ENCODE assay signal across 1 cellular context in genomic region chr2:190404487-190404886, GRCh38.
TF ChIP-seq lines count a peak whose summit lies in the region.

No MANE protein-coding gene starts in this region.

TF ChIP-seq in K562, 482 proteins besides CTCF, POLR2A, EP300 and RAD21 (continued from another document and continues in another):
- TF ChIP-seq MBD1 (CRISPR knock-in tag; IDR thresholded peaks at IDR 0.05) (no peak), TAF1 (IDR thresholded peaks at IDR 0.05; ENCODE audit: control insufficient read depth, extremely low read depth, insufficient read depth, low read length, severe bottlenecking) (no peak), SIN3A (IDR thresholded peaks at IDR 0.05; ENCODE audit: borderline replicate concordance in 2 of 2, control insufficient read depth in 1 of 2, low read depth in 2 of 2, low read length in 2 of 2) (no peak), ATF7 (IDR thresholded peaks at IDR 0.05) (peak; percentile 34; the same call in 1 of the 2 replicates), BHLHE40 (IDR thresholded peaks at IDR 0.05; ENCODE audit: low read length) (0 out of 2 replicates have a peak, but pooled peaks have one; percentile 16), L3MBTL2 (IDR thresholded peaks at IDR 0.05) (peak; percentile 92), POLR2H (tag; IDR thresholded peaks at IDR 0.05; ENCODE audit: low read depth) (no peak), ELF2 (CRISPR knock-in tag; IDR thresholded peaks at IDR 0.05) (no peak), ZBTB1 (CRISPR knock-in tag; IDR thresholded peaks at IDR 0.05; ENCODE audit: borderline replicate concordance, low read depth) (no peak), RBM17 (IDR thresholded peaks at IDR 0.05; ENCODE audit: borderline replicate concordance, low read depth, low read length) (no peak), ZBTB2 (IDR thresholded peaks at IDR 0.05) (0 out of 2 replicates have a peak, but pooled peaks have one; percentile 14), ZBTB5 (IDR thresholded peaks at IDR 0.05) (no peak), RFX1 (IDR thresholded peaks at IDR 0.05) (no peak), MXD1 (CRISPR knock-in tag; IDR thresholded peaks at IDR 0.05; ENCODE audit: borderline replicate concordance, poor library complexity, severe bottlenecking) (no peak), ZBTB40 (IDR thresholded peaks at IDR 0.05) (no peak), ZBTB40 (CRISPR knock-in tag; IDR thresholded peaks at IDR 0.05) (no peak), ZNF830 (CRISPR knock-in tag; IDR thresholded peaks at IDR 0.05) (no peak), EGR1 (conservative IDR thresholded peaks at IDR 0.05) (peak; percentile 68), BRF1 (IDR thresholded peaks at IDR 0.05; ENCODE audit: borderline replicate concordance, extremely low read depth, insufficient read length) (no peak), ASH1L (IDR thresholded peaks at IDR 0.05; ENCODE audit: borderline replicate concordance, low read depth, partially characterized antibody) (no peak), LARP7 (IDR thresholded peaks at IDR 0.05) (no peak), GABPB1 (CRISPR knock-in tag; IDR thresholded peaks at IDR 0.05) (no peak), PTBP1 (IDR thresholded peaks at IDR 0.05; ENCODE audit: low read depth, low read length) (no peak), ZNF445 (CRISPR knock-in tag; IDR thresholded peaks at IDR 0.05; ENCODE audit: low read depth) (no peak), SAP30 (IDR thresholded peaks at IDR 0.05; ENCODE audit: borderline replicate concordance, insufficient read depth, low read depth, low read length, poor library complexity, severe bottlenecking) (no peak), SNAPC5 (CRISPR knock-in tag; IDR thresholded peaks at IDR 0.05) (no peak), RNF219 (CRISPR knock-in tag; IDR thresholded peaks at IDR 0.05) (no peak), RREB1 (CRISPR knock-in tag; IDR thresholded peaks at IDR 0.05) (no peak)
